8 cellular contexts compared by ENCODE assay signal in the genomic region with DNA sequence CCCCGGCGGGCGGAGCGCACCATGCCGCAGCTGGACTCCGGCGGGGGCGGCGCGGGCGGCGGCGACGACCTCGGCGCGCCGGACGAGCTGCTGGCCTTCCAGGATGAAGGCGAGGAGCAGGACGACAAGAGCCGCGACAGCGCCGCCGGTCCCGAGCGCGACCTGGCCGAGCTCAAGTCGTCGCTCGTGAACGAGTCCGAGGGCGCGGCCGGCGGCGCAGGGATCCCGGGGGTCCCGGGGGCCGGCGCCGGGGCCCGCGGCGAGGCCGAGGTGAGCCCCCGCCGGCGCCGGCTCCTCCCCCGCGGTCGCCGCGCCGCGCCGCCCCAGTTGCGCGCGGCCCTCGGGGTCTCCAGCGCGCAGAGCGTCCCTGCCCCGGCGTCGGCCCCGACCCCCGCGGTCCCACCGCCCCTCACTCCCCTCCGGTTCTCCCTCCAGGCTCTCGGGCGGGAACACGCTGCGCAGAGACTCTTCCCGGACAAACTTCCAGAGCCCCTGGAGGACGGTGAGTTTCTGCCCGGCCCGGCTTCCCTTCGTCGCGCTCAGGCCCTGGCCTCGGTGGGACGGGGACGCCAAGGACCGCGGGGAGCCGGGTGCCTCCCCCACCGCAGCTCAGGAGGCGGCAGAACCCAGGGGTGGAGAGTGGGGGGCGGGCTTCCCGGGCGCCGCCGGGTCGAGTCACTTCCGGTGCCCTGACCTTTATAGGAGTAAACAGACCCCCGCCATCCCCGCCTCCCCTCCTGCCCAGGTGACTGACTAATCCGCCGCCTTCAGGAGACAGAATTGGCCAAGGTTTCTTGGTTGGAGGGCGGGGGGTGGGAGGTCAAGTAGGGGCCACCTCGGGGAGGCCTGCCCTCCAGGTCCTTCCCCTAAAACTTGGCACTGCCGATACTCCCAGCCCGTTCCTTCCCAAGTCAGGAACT. TPM values are rescaled to one million over a fixed set of nuclear protein-coding genes. Genes with fewer than 3 reads are reported as not detected.
DNase-seq lines count a peak whose midpoint lies in the region; ATAC-seq and TF ChIP-seq lines count a peak whose summit lies in the region.

No MANE protein-coding gene starts in this region.

- DNase-seq in Peyer's patch (peak in 2 of 3 donors; percentile 72 to 83), islet precursor cell (peak; percentile 88)
- DNase-seq in activated naive CD4-positive, alpha-beta T cell treated with anti-CD3 and anti-CD28 coated beads, Interleukin-2, amount 10 ng/mL, durations not matched to agents 7 days and 5 days, result peak; percentile 89
- DNase-seq in stimulated activated CD4-positive, alpha-beta T cell treated with anti-CD3 and anti-CD28 coated beads, TNF-alpha, amount 100 ng/mL, for 24 hours (ENCODE audit: low read depth in 3 of 3), result peak in 2 of 3 experiments; percentile 55 to 81

- no peaks in the 10 kb centered on the region for H3K36me3 ChIP-seq in ACC112 (ENCODE audit: insufficient read depth, low read length)
- H3K36me3 ChIP-seq in Peyer's patch, result no peaks in the 10 kb centered on the region

- H2AFZ ChIP-seq in ACC112 (ENCODE audit: low read length, unreplicated experiment), result no peak overlapping the region

- H3K27me3 ChIP-seq in ACC112 (ENCODE audit: insufficient read depth, low read length) (peaks cover 11% of the 10 kb centered on the region; the same call in 1 of the 2 replicates), Peyer's patch (peaks cover 0 to 7% of the 10 kb centered on the region in 2 donors)

- H3K9me3 ChIP-seq in Peyer's patch, result no peaks in the 10 kb centered on the region

- H3K4me3 ChIP-seq in ACC112 (ENCODE audit: low read depth, low read length), result peak overlapping the region; percentile 90
- peak overlapping the region; percentile 62 to 70 (median 68) for H3K4me3 ChIP-seq in Peyer's patch

- peak in 1 of 2 donors; percentile 8 for TF ChIP-seq POLR2A in Peyer's patch (IDR thresholded peaks at IDR 0.05)

- CTCF ChIA-PET in activated naive CD4-positive, alpha-beta T cell treated with anti-CD3 and anti-CD28 coated beads, Interleukin-2, amount 10 ng/mL, durations not matched to agents 7 days and 5 days (lab: Charles Lee), result interaction anchor here (0.7 to 7.7 kb wide), 4 partner anchors 31 to 76 kb away, joined by 3 to 64 read pairs (median 4); no protein-coding TSS in a partner anchor

- H3K27ac Mint-ChIP-seq in activated naive CD4-positive, alpha-beta T cell treated with anti-CD3 and anti-CD28 coated beads, Interleukin-2, amount 10 ng/mL, durations not matched to agents 7 days and 5 days, result peak overlapping the region; percentile 95

- no peak overlapping the region for H3K27ac ChIP-seq in ACC112 (ENCODE audit: low read depth, low read length)
- peak overlapping the region; percentile 22 to 83 (median 72) for H3K27ac ChIP-seq in Peyer's patch

- H3K27me3 Mint-ChIP-seq in activated naive CD4-positive, alpha-beta T cell treated with anti-CD3 and anti-CD28 coated beads, Interleukin-2, amount 10 ng/mL, durations not matched to agents 7 days and 5 days, result peaks cover 29% of the 10 kb centered on the region

- H3K4me1 Mint-ChIP-seq in activated naive CD4-positive, alpha-beta T cell treated with anti-CD3 and anti-CD28 coated beads, Interleukin-2, amount 10 ng/mL, durations not matched to agents 7 days and 5 days, result peaks cover 73% of the 10 kb centered on the region

- TF ChIP-seq CTCF in Peyer's patch (IDR thresholded peaks at IDR 0.05), result no peak

- peak overlapping the region; percentile 79 for H3K4me3 Mint-ChIP-seq in activated naive CD4-positive, alpha-beta T cell treated with anti-CD3 and anti-CD28 coated beads, Interleukin-2, amount 10 ng/mL, durations not matched to agents 7 days and 5 days

- no peaks in the 10 kb centered on the region for H3K9me3 Mint-ChIP-seq in activated naive CD4-positive, alpha-beta T cell treated with anti-CD3 and anti-CD28 coated beads, Interleukin-2, amount 10 ng/mL, durations not matched to agents 7 days and 5 days

- peaks cover 53% of the 10 kb centered on the region for H3K36me3 Mint-ChIP-seq in activated naive CD4-positive, alpha-beta T cell treated with anti-CD3 and anti-CD28 coated beads, Interleukin-2, amount 10 ng/mL, durations not matched to agents 7 days and 5 days

- peaks cover 16% of the 10 kb centered on the region for H3K4me1 ChIP-seq in ACC112 (ENCODE audit: control insufficient read depth, insufficient read depth, low read length, unreplicated experiment)
- H3K4me1 ChIP-seq in Peyer's patch, result peaks cover 0 to 23% (median 5%) of the 10 kb centered on the region in 4 donors

- ATAC-seq in GM21515 (IDR thresholded peaks at IDR 0.05; ENCODE audit: unreplicated experiment), result peak; percentile 5
- ATAC-seq in GM19324 (IDR thresholded peaks at IDR 0.05; ENCODE audit: low FRiP score, unreplicated experiment), result no peak
- no peak for ATAC-seq in GM19395 (IDR thresholded peaks at IDR 0.05; ENCODE audit: unreplicated experiment)

- no peaks in the 10 kb centered on the region for H3K79me2 ChIP-seq in ACC112 (ENCODE audit: control insufficient read depth, insufficient read depth, low read length, unreplicated experiment)

RNA-seq across cellular contexts. Expression of gene TCF7, which starts 0.7 kb away (rescaled TPM):
- 10 to 100 TPM; 11.8 to 32.2 (median 22.0) TPM for total RNA-seq in Peyer's patch
